22 cellular contexts compared by ENCODE assay signal in genomic region chr1:176996455-176997090, GRCh38.
DNase-seq lines count a peak whose midpoint lies in the region; ATAC-seq and TF ChIP-seq lines count a peak whose summit lies in the region.
"Had no signal": no experiment of that assay in that cellular context is flagged by ENCODE, and none has a peak within 500 bp of the region (broad histone marks: within the 10 kb centered on the region; RNA-seq: fewer than 3 reads in every experiment).

No MANE protein-coding gene starts in this region.

- H3K27me3 Mint-ChIP-seq in GM23338 (ENCODE audit: insufficient read depth, low read depth, poor library complexity) = peaks cover 5% of the 10 kb centered on the region
- H3K27me3 Mint-ChIP-seq in endothelial cell (ENCODE audit: unreplicated experiment) = peaks cover 6% of the 10 kb centered on the region
- H3K27me3 Mint-ChIP-seq in mesothelial cell of epicardium (ENCODE audit: low read depth) = peaks cover 21% of the 10 kb centered on the region

- WGBS in tibial nerve, 2 donors = 7 to 21% methylated on average over 4 of the region's 4 CpGs

- H3K36me3 ChIP-seq in GM23338 (ENCODE audit: insufficient read depth) (no peaks in the 10 kb centered on the region), tibial nerve (no peaks in the 10 kb centered on the region)
- H3K36me3 ChIP-seq: Peyer's patch had no signal

- no peak overlapping the region for H3K4me3 ChIP-seq in GM23338
- H3K4me3 ChIP-seq in tibial nerve = no peak overlapping the region
- H3K4me3 ChIP-seq: lung, Peyer's patch, skin epidermis had no signal

- no peak for TF ChIP-seq EP300 in tibial nerve (IDR thresholded peaks at IDR 0.05)

- no peak overlapping the region for H2AFZ ChIP-seq in GM23338

- TF ChIP-seq CTCF in GM23338 (conservative IDR thresholded peaks at IDR 0.05; ENCODE audit: low read depth in 2 of 2) = no peak
- TF ChIP-seq CTCF in endothelial cell (IDR thresholded peaks at IDR 0.05; ENCODE audit: unreplicated experiment) = no peak
- no peak for TF ChIP-seq CTCF in mesothelial cell of epicardium (IDR thresholded peaks at IDR 0.05; ENCODE audit: unreplicated experiment)
- TF ChIP-seq CTCF in tibial nerve (IDR thresholded peaks at IDR 0.05) = no peak

- no peaks in the 10 kb centered on the region for H3K9me3 Mint-ChIP-seq in GM23338
- no peaks in the 10 kb centered on the region for H3K9me3 Mint-ChIP-seq in endothelial cell (ENCODE audit: unreplicated experiment)
- no peaks in the 10 kb centered on the region for H3K9me3 Mint-ChIP-seq in mesothelial cell of epicardium
- H3K9me3 Mint-ChIP-seq: activated B cell treated with CpG ODN at 0.5 μM for 24 hours had no signal

- DNase-seq in GM23338 (ENCODE audit: low spot score) = peak; percentile 62
- DNase-seq in NCI-H345 (lab: John Stamatoyannopoulos, UW) = peak; percentile 57
- DNase-seq in endothelial cell (ENCODE audit: low spot score) = no peak
- DNase-seq in mesothelial cell of epicardium (ENCODE audit: low spot score in 2 of 2, unreplicated experiment in 2 of 2) = no peak
- DNase-seq in tibial nerve (ENCODE audit: low spot score in 2 of 2) = no peak
- DNase-seq in AG08396 (ENCODE audit: low spot score) = no peak
- DNase-seq in DMS 273 (lab: John Stamatoyannopoulos, UW; ENCODE audit: unreplicated experiment) = no peak
- DNase-seq in NCI-H2196 (lab: John Stamatoyannopoulos, UW; ENCODE audit: unreplicated experiment) = no peak
- DNase-seq: activated B cell treated with CpG ODN at 0.5 μM for 24 hours; activated CD8-positive, alpha-beta memory T cell treated with anti-CD3 and anti-CD28 coated beads for 24 hours; amniotic stem cell; cortex of kidney; hippocampal formation; KBM-7; NCI-H1436 treated with DMSO at 0.1 percent for 48 hours; NCI-H526; Peyer's patch; stimulated activated naive CD4-positive, alpha-beta T cell; T-helper 1 cell had no signal

- H3K4me1 ChIP-seq in GM23338 (ENCODE audit: insufficient read depth) (peaks cover 16% of the 10 kb centered on the region), tibial nerve (no peaks in the 10 kb centered on the region)
- H3K4me1 ChIP-seq: Peyer's patch had no signal

- H3K36me3 Mint-ChIP-seq in GM23338 (ENCODE audit: low read depth) (no peaks in the 10 kb centered on the region), endothelial cell (ENCODE audit: low read depth, unreplicated experiment) (peaks cover 17% of the 10 kb centered on the region), mesothelial cell of epicardium (no peaks in the 10 kb centered on the region)

- ATAC-seq in GM23338 = peak; percentile 92
- ATAC-seq: activated T-helper 17 cell treated with anti-CD3 and anti-CD28 coated beads, Interleukin-2, amount 50 U/mL, for 72 hours had no signal

- H3F3A ChIP-seq in GM23338 (replicated peaks; ENCODE audit: low read depth) = no peaks in the 10 kb centered on the region

- no peaks in the 10 kb centered on the region for H4K20me1 ChIP-seq in GM23338 (replicated peaks; ENCODE audit: insufficient read depth)

- no peak overlapping the region for H3K4me2 ChIP-seq in GM23338

- H3K9me3 ChIP-seq in tibial nerve = no peaks in the 10 kb centered on the region
- H3K9me3 ChIP-seq: Peyer's patch had no signal

- H3K27ac Mint-ChIP-seq in GM23338 (no peak overlapping the region), endothelial cell (ENCODE audit: unreplicated experiment) (peak overlapping the region; percentile 61), mesothelial cell of epicardium (peak overlapping the region; percentile 83)
- H3K27ac Mint-ChIP-seq: activated B cell treated with CpG ODN at 0.5 μM for 24 hours; activated T-helper 17 cell treated with anti-CD3 and anti-CD28 coated beads, Interleukin-2, amount 50 U/mL, for 72 hours had no signal

- H3K27me3 ChIP-seq in GM23338 (ENCODE audit: insufficient read depth) (no peaks in the 10 kb centered on the region), tibial nerve (no peaks in the 10 kb centered on the region)
- H3K27me3 ChIP-seq: Peyer's patch had no signal

- H3K4me1 Mint-ChIP-seq in GM23338 (peaks cover 13% of the 10 kb centered on the region), endothelial cell (ENCODE audit: unreplicated experiment) (peaks cover 37% of the 10 kb centered on the region), mesothelial cell of epicardium (peaks cover 18% of the 10 kb centered on the region)
- H3K4me1 Mint-ChIP-seq: activated B cell treated with CpG ODN at 0.5 μM for 24 hours; activated T-helper 17 cell treated with anti-CD3 and anti-CD28 coated beads, Interleukin-2, amount 50 U/mL, for 72 hours had no signal

- H3K79me2 ChIP-seq in GM23338 (replicated peaks; ENCODE audit: insufficient read depth) = no peaks in the 10 kb centered on the region

- no peak for TF ChIP-seq POLR2A in tibial nerve (IDR thresholded peaks at IDR 0.05)

- H3K27ac ChIP-seq in GM23338 (ENCODE audit: low read depth) (no peak overlapping the region), tibial nerve (no peak overlapping the region)
- H3K27ac ChIP-seq: Peyer's patch, skin epidermis had no signal

- H3K4me3 Mint-ChIP-seq in GM23338 (no peak overlapping the region), endothelial cell (ENCODE audit: unreplicated experiment) (no peak overlapping the region), mesothelial cell of epicardium (no peak overlapping the region)
- H3K4me3 Mint-ChIP-seq: activated B cell treated with CpG ODN at 0.5 μM for 24 hours; activated T-helper 17 cell treated with anti-CD3 and anti-CD28 coated beads, Interleukin-2, amount 50 U/mL, for 72 hours had no signal

- H3K9me2 ChIP-seq in GM23338 (ENCODE audit: insufficient read depth) = no peaks in the 10 kb centered on the region; the same call in 1 of the 2 replicates

TF ChIP-seq in GM23338, 12 proteins besides CTCF, POLR2A, EP300 and RAD21:
- no peak for TF ChIP-seq EZH2phosphoT487 (IDR thresholded peaks at IDR 0.05; ENCODE audit: unreplicated experiment)
- TF ChIP-seq CREB1 (CRISPR knock-in tag; IDR thresholded peaks at IDR 0.05; ENCODE audit: low read depth) = 0 out of 2 replicates have a peak, but pooled peaks have one; percentile 10
- no peak for TF ChIP-seq ETS1 (IDR thresholded peaks at IDR 0.05)

Comparison
In these comparisons a context has a peak if more than half of its experiments do, and no peak if none do; other contexts are left out.
1. DNase-seq: peak in GM23338 (single experiment) and NCI-H345 (single experiment); none in endothelial cell (single experiment), mesothelial cell of epicardium (0 of 2), tibial nerve (0 of 2), AG08396 (single experiment), DMS 273 (single experiment) and NCI-H2196 (single experiment).